18 cellular contexts compared by ENCODE assay signal in genomic region chr5:38824821-38825220, GRCh38.
"Had no signal": no experiment of that assay in that cellular context is flagged by ENCODE, and none has a peak within 500 bp of the region (broad histone marks: within the 10 kb centered on the region; RNA-seq: fewer than 3 reads in every experiment).

No MANE protein-coding gene starts in this region.

- H3K9me3 ChIP-seq: colonic mucosa, right lobe of liver, thoracic aorta, tibial nerve, upper lobe of left lung had no signal

- H3K27me3 ChIP-seq: colonic mucosa, esophagus squamous epithelium, left lung, right lobe of liver, tibial nerve, upper lobe of left lung had no signal

- H3K27ac ChIP-seq: colonic mucosa, left lung, neutrophil, parathyroid adenoma, right lobe of liver, thoracic aorta, tibial nerve, upper lobe of left lung had no signal

- H3K36me3 ChIP-seq: colonic mucosa, neutrophil, right lobe of liver had no signal

- ATAC-seq: left cardiac atrium; left lung; naive thymus-derived CD8-positive, alpha-beta T cell; right lobe of liver; stimulated activated naive B cell treated with anti-CD40 and anti-IgM and Interleukin-4, amounts not matched to agents 10 μg/mL and 1 μg/mL and 100 μg/mL, for 72 hours had no signal

- H3K79me2 ChIP-seq: parathyroid adenoma had no signal

- H2AFZ ChIP-seq: parathyroid adenoma had no signal

- H3K4me1 ChIP-seq: colonic mucosa, left lung, parathyroid adenoma, right lobe of liver had no signal

- H3K4me3 ChIP-seq: colonic mucosa, esophagus squamous epithelium, left lung, right lobe of liver, thoracic aorta, tibial nerve, upper lobe of left lung had no signal

- DNase-seq: colonic mucosa; dermis blood vessel endothelial cell; effector memory CD4-positive, alpha-beta T cell; erythroblast; esophagus squamous epithelium; left cardiac atrium; left lung; naive thymus-derived CD8-positive, alpha-beta T cell; right lobe of liver; small intestine; stimulated activated CD4-positive, alpha-beta T cell treated with anti-CD3 and anti-CD28 coated beads, Interleukin-15, amount 100 ng/mL, for 24 hours; stimulated activated CD4-positive, alpha-beta T cell treated with anti-CD3 and anti-CD28 coated beads, Interleukin-2, amount 100 ng/mL, for 48 hours; stimulated activated naive B cell treated with anti-CD40 and anti-IgM and Interleukin-4, amounts not matched to agents 10 μg/mL and 1 μg/mL and 100 μg/mL, for 72 hours; upper lobe of left lung had no signal

- H3K9ac ChIP-seq: parathyroid adenoma had no signal
